ENCODE assay signal across 1 cellular context in genomic region chr2:101036562-101036961, GRCh38.
TF ChIP-seq lines count a peak whose summit lies in the region.

No MANE protein-coding gene starts in this region.

TF ChIP-seq in GM12878, 131 proteins besides CTCF, POLR2A, EP300 and RAD21:
- TF ChIP-seq SMC3 (IDR thresholded peaks at IDR 0.05; ENCODE audit: borderline replicate concordance, low read length) = peak; percentile 76; the same call in 1 of the 2 replicates
- TF ChIP-seq DPF2 (IDR thresholded peaks at IDR 0.05) = no peak
